Comparison of ENCODE assay signal across 9 cellular contexts in genomic region chr4:24032371-24032989, GRCh38.
DNase-seq lines count a peak whose midpoint lies in the region; ATAC-seq, FAIRE-seq and TF ChIP-seq lines count a peak whose summit lies in the region.
"Had no signal": no experiment of that assay in that cellular context is flagged by ENCODE, and none has a peak within 500 bp of the region (broad histone marks: within the 10 kb centered on the region; RNA-seq: fewer than 3 reads in every experiment).

No MANE protein-coding gene starts in this region.

- no peaks in the 10 kb centered on the region for H3K27me3 ChIP-seq in BLaER1

- no peak for FAIRE-seq in RCC 7860 (lab: Jason Lieb, UNC)

- no peaks in the 10 kb centered on the region for H3K9me3 ChIP-seq in BLaER1

- H3K4me1 ChIP-seq in BLaER1: peaks cover 18% of the 10 kb centered on the region

- H3K4me2 ChIP-seq in BLaER1: peak overlapping the region; percentile 37

- H3K9ac ChIP-seq in BLaER1: no peak overlapping the region

- no peak overlapping the region for H3K4me3 ChIP-seq in BLaER1

- POLR2A ChIA-PET in HEK293T (lab: Yijun Ruan, JAX): no interaction called here

- CTCF ChIA-PET in HEK293T (lab: Yijun Ruan, JAX): interaction anchor here (0.5 to 1.3 kb wide), 3 partner anchors 67 to 227 kb away, joined by 3 to 6 read pairs (median 3); no protein-coding TSS in a partner anchor

- H3K27ac ChIP-seq in BLaER1 (no peak overlapping the region), VCaP (no peak overlapping the region)

- DNase-seq in HEK293T (ENCODE audit: extremely low spot score) (peak; percentile 12), left lobe of liver (ENCODE audit: low spot score) (no peak), CD1c-positive myeloid dendritic cell (ENCODE audit: extremely low spot score) (no peak), RCC 7860 (ENCODE audit: low spot score) (no peak), retina (no peak), NCI-H345 (lab: John Stamatoyannopoulos, UW) (no peak)
- DNase-seq: activated CD4-positive, alpha-beta T cell treated with anti-CD3 and anti-CD28 coated beads, Interleukin-2, amount 50 U/mL, for 4 hours had no signal

- H4K20me1 ChIP-seq in BLaER1: no peaks in the 10 kb centered on the region

- ATAC-seq in left lobe of liver: peak; percentile 76

- no peaks in the 10 kb centered on the region for H3K36me3 ChIP-seq in BLaER1

- peak; percentile 55; the same call in 1 of the 2 replicates for TF ChIP-seq CTCF in VCaP (conservative IDR thresholded peaks at IDR 0.05)

TF ChIP-seq in HEK293T, 16 proteins besides CTCF, POLR2A, EP300 and RAD21:
- TF ChIP-seq PKNOX1 (IDR thresholded peaks at IDR 0.05): no peak
- TF ChIP-seq FOXM1 (IDR thresholded peaks at IDR 0.05; ENCODE audit: borderline replicate concordance): no peak
- no peak for TF ChIP-seq ELF4 (IDR thresholded peaks at IDR 0.05)
- TF ChIP-seq HDGF (IDR thresholded peaks at IDR 0.05; ENCODE audit: borderline replicate concordance): no peak
- no peak for TF ChIP-seq LEF1 (IDR thresholded peaks at IDR 0.05; ENCODE audit: borderline replicate concordance)
- TF ChIP-seq FOXA1 (IDR thresholded peaks at IDR 0.05): no peak
- TF ChIP-seq ARNT (IDR thresholded peaks at IDR 0.05): no peak
- TF ChIP-seq CTBP1 (IDR thresholded peaks at IDR 0.05; ENCODE audit: borderline replicate concordance): no peak
- no peak for TF ChIP-seq FOXK2 (IDR thresholded peaks at IDR 0.05)
- no peak for TF ChIP-seq SUZ12 (IDR thresholded peaks at IDR 0.05)
- no peak for TF ChIP-seq L3MBTL2 (conservative IDR thresholded peaks at IDR 0.05)
- no peak for TF ChIP-seq TARDBP (IDR thresholded peaks at IDR 0.05)
- TF ChIP-seq BHLHE40 (IDR thresholded peaks at IDR 0.05; ENCODE audit: borderline replicate concordance): no peak
- no peak for TF ChIP-seq ZNF384 (IDR thresholded peaks at IDR 0.05)
- TF ChIP-seq SP1 (IDR thresholded peaks at IDR 0.05): no peak
- no peak for TF ChIP-seq NFRKB (IDR thresholded peaks at IDR 0.05)
